20 cellular contexts compared by ENCODE assay signal in genomic region chr2:236237468-236238190, GRCh38. TPM values are rescaled to one million over a fixed set of nuclear protein-coding genes. Genes with fewer than 3 reads are reported as not detected.
A peak's percentile ranks its signal among the peaks of the same experiment; 100 is the strongest.
DNase-seq lines count a peak whose midpoint lies in the region; ATAC-seq and TF ChIP-seq lines count a peak whose summit lies in the region.
"Had no signal": no experiment of that assay in that cellular context is flagged by ENCODE, and none has a peak within 500 bp of the region (broad histone marks: within the 10 kb centered on the region; RNA-seq: fewer than 3 reads in every experiment).

No MANE protein-coding gene starts in this region.

- H2AFZ ChIP-seq in smooth muscle cell (ENCODE audit: low read depth), result no peak overlapping the region

- DNase-seq in DMS 273 (lab: John Stamatoyannopoulos, UW; ENCODE audit: unreplicated experiment) (peak; percentile 53), DMS 273 treated with DMSO at 0.1 percent for 48 hours (lab: John Stamatoyannopoulos, UW) (no peak), coronary artery (ENCODE audit: low spot score) (no peak), smooth muscle cell (lab: John Stamatoyannopoulos, UW; ENCODE audit: unreplicated experiment) (no peak), GOT3 (lab: John Stamatoyannopoulos, UW) (no peak), AG08395 (ENCODE audit: low spot score) (no peak)
- DNase-seq: activated CD4-positive, alpha-beta memory T cell treated with anti-CD3 and anti-CD28 coated beads for 36 hours; CD4-positive, alpha-beta T cell; kidney; MV-4-11; NCI-H446 had no signal

- H3K79me2 ChIP-seq in smooth muscle cell (ENCODE audit: low read depth), result no peaks in the 10 kb centered on the region

- ATAC-seq in GM18907 (IDR thresholded peaks at IDR 0.05; ENCODE audit: unreplicated experiment), result no peak

- peak overlapping the region; percentile 45 for H3K4me3 ChIP-seq in coronary artery
- peak overlapping the region; percentile 42; the same call in 1 of the 2 replicates for H3K4me3 ChIP-seq in iPS-20b (ENCODE audit: low read length)
- no peak overlapping the region for H3K4me3 ChIP-seq in smooth muscle cell
- H3K4me3 ChIP-seq: upper lobe of left lung had no signal

- H3K4me1 ChIP-seq in iPS-20b (ENCODE audit: insufficient read depth, low read length) (peaks cover 17% of the 10 kb centered on the region), smooth muscle cell (ENCODE audit: low read depth) (no peaks in the 10 kb centered on the region)

- TF ChIP-seq CTCF in coronary artery (IDR thresholded peaks at IDR 0.05), result no peak
- no peak for TF ChIP-seq CTCF in smooth muscle cell (IDR thresholded peaks at IDR 0.05; ENCODE audit: borderline replicate concordance, insufficient read depth, poor library complexity, severe bottlenecking)

- H3K9me3 ChIP-seq in iPS-20b (ENCODE audit: insufficient read depth, low read depth, low read length) (no peaks in the 10 kb centered on the region; the same call in 1 of the 2 replicates), smooth muscle cell (replicated peaks; ENCODE audit: low read depth) (peaks cover 2% of the 10 kb centered on the region)

- no peak overlapping the region for H3K9ac ChIP-seq in iPS-20b (ENCODE audit: low read depth, low read length)
- H3K9ac ChIP-seq in smooth muscle cell (ENCODE audit: low read depth), result no peak overlapping the region

- peaks cover 68% of the 10 kb centered on the region for H3K27me3 ChIP-seq in iPS-20b (ENCODE audit: insufficient read depth, low read length)
- H3K27me3 ChIP-seq in smooth muscle cell (ENCODE audit: low read depth), result peaks cover 79% of the 10 kb centered on the region

- no peaks in the 10 kb centered on the region for H4K20me1 ChIP-seq in smooth muscle cell (ENCODE audit: low read depth)

- 27% methylated on average over 40 of the region's 64 CpGs for WGBS in smooth muscle cell (ENCODE audit: low lambda C conversion rate)

- peak overlapping the region; percentile 54 for H3K4me2 ChIP-seq in smooth muscle cell

- H3K36me3 ChIP-seq in iPS-20b (ENCODE audit: insufficient read depth, low read depth, low read length) (no peaks in the 10 kb centered on the region), smooth muscle cell (ENCODE audit: low read depth) (no peaks in the 10 kb centered on the region)
- H3K36me3 ChIP-seq: upper lobe of left lung had no signal

- H3K27ac ChIP-seq in coronary artery (no peak overlapping the region), iPS-20b (ENCODE audit: low read length) (no peak overlapping the region), smooth muscle cell (ENCODE audit: low read depth) (no peak overlapping the region)
- H3K27ac ChIP-seq: 22Rv1, upper lobe of left lung had no signal

- H3F3A ChIP-seq in smooth muscle cell (ENCODE audit: low read depth), result no peaks in the 10 kb centered on the region

RNA-seq across cellular contexts. Expression of gene ASB18, which starts 26.6 kb away (rescaled TPM):
- total RNA-seq in smooth muscle cell, result not detected in 2 replicates
- polyA plus RNA-seq in smooth muscle cell, result 0.05 TPM in 1 of 2 replicates, not detected in the other
- total RNA-seq: activated CD4-positive, alpha-beta memory T cell treated with anti-CD3 and anti-CD28 coated beads for 36 hours; CD4-positive, alpha-beta T cell; dermis microvascular lymphatic vessel endothelial cell; HT-29; kidney; mucosa of gallbladder; pulmonary artery endothelial cell; upper lobe of left lung had no signal
- polyA plus RNA-seq: adipose tissue had no signal
